In genomic region chr12:5309654-5310053, GRCh38 we compare ENCODE assay signal across 19 cellular contexts.
DNase-seq lines count a peak whose midpoint lies in the region; ATAC-seq and TF ChIP-seq lines count a peak whose summit lies in the region.
"Had no signal": no experiment of that assay in that cellular context is flagged by ENCODE, and none has a peak within 500 bp of the region (broad histone marks: within the 10 kb centered on the region; RNA-seq: fewer than 3 reads in every experiment).

No MANE protein-coding gene starts in this region.

- no peak for TF ChIP-seq POLR2A in gastroesophageal sphincter (IDR thresholded peaks at IDR 0.05)

- H3K27ac Mint-ChIP-seq in stimulated activated memory B cell treated with anti-CD40 and anti-IgM and Interleukin-4, amounts not matched to agents 10 μg/mL and 1 μg/mL and 100 μg/mL, for 72 hours, result no peak overlapping the region
- H3K27ac Mint-ChIP-seq in immature natural killer cell, result no peak overlapping the region
- H3K27ac Mint-ChIP-seq: activated naive CD4-positive, alpha-beta T cell treated with anti-CD3 and anti-CD28 coated beads for 36 hours; naive thymus-derived CD4-positive, alpha-beta T cell; progenitor cell of endocrine pancreas had no signal

- peaks cover 4% of the 10 kb centered on the region for H3K4me1 ChIP-seq in mammary epithelial cell (ENCODE audit: insufficient read depth, low read length)
- H3K4me1 ChIP-seq in gastroesophageal sphincter, result peaks cover 0 to 13% (median 6%) of the 10 kb centered on the region in 3 donors

- no peak overlapping the region for H3K27ac ChIP-seq in mammary epithelial cell (ENCODE audit: insufficient read depth, low read depth, low read length)
- H3K27ac ChIP-seq in gastroesophageal sphincter, result no peak overlapping the region
- H3K27ac ChIP-seq: C4-2B, thoracic aorta had no signal

- TF ChIP-seq EP300 in gastroesophageal sphincter (IDR thresholded peaks at IDR 0.05), result no peak

- CTCF ChIA-PET in mammary epithelial cell (lab: Charles Lee; ENCODE audit: low non-redundant PET), result no interaction called here

- dilution Hi-C loops in mammary epithelial cell (cut with HindIII; ENCODE audit: low sequenced_read_pairs), result loop anchor here (10.0 kb wide), 1 partner anchor 65 kb away; no protein-coding TSS in a partner anchor

- H3K4me1 Mint-ChIP-seq in stimulated activated memory B cell treated with anti-CD40 and anti-IgM and Interleukin-4, amounts not matched to agents 10 μg/mL and 1 μg/mL and 100 μg/mL, for 72 hours, result no peaks in the 10 kb centered on the region
- H3K4me1 Mint-ChIP-seq in immature natural killer cell, result no peaks in the 10 kb centered on the region

- ATAC-seq in stimulated activated memory B cell treated with anti-CD40 and anti-IgM and Interleukin-4, amounts not matched to agents 10 μg/mL and 1 μg/mL and 100 μg/mL, for 72 hours, result peak; percentile 19
- ATAC-seq in gastroesophageal sphincter (no peak), GM18519 (IDR thresholded peaks at IDR 0.05; ENCODE audit: low FRiP score, unreplicated experiment) (no peak)
- ATAC-seq: naive thymus-derived CD4-positive, alpha-beta T cell had no signal

- no peak overlapping the region for H3K4me3 ChIP-seq in mammary epithelial cell (replicated peaks in 1 of 3; ENCODE audit: insufficient read depth in 1 of 3, low read depth in 2 of 3, low read length in 3 of 3)
- no peak overlapping the region for H3K4me3 ChIP-seq in gastroesophageal sphincter
- H3K4me3 ChIP-seq: smooth muscle cell, thoracic aorta had no signal

- BruUV-seq in mammary epithelial cell (replicated peaks; lab: Mats Ljungman, UMichigan), result no TSS peak

- H4K20me1 ChIP-seq in mammary epithelial cell (ENCODE audit: insufficient read depth, low read length), result no peaks in the 10 kb centered on the region

- no peaks in the 10 kb centered on the region for H3K36me3 Mint-ChIP-seq in stimulated activated memory B cell treated with anti-CD40 and anti-IgM and Interleukin-4, amounts not matched to agents 10 μg/mL and 1 μg/mL and 100 μg/mL, for 72 hours
- H3K36me3 Mint-ChIP-seq in immature natural killer cell, result no peaks in the 10 kb centered on the region
- H3K36me3 Mint-ChIP-seq: naive thymus-derived CD4-positive, alpha-beta T cell had no signal

- no peak overlapping the region for H3K9ac ChIP-seq in mammary epithelial cell (ENCODE audit: insufficient read depth, low read length)

- TF ChIP-seq CTCF in mammary epithelial cell (conservative IDR thresholded peaks at IDR 0.05 in 1 of 2, IDR thresholded peaks at IDR 0.05 in 1 of 2; ENCODE audit: extremely low read depth in 1 of 2, insufficient read depth in 1 of 2, low read depth in 1 of 2, low read length in 2 of 2) (no peak), gastroesophageal sphincter (IDR thresholded peaks at IDR 0.05) (no peak)

- in situ Hi-C loops in mammary epithelial cell (cut with MboI; ENCODE audit: low sequenced_read_pairs in 2 of 2), result no loop called here

- H2AFZ ChIP-seq in mammary epithelial cell (ENCODE audit: low read depth, low read length), result peak overlapping the region; percentile 60

- H3K36me3 ChIP-seq in mammary epithelial cell (ENCODE audit: insufficient read depth, low read length) (no peaks in the 10 kb centered on the region), gastroesophageal sphincter (no peaks in the 10 kb centered on the region)
- H3K36me3 ChIP-seq: thoracic aorta had no signal

- peak; percentile 17 for DNase-seq in DMS153 treated with DMSO at 0.1 percent for 48 hours (lab: John Stamatoyannopoulos, UW; ENCODE audit: unreplicated experiment)
- peak; percentile 77 for DNase-seq in NCI-H1105 (lab: John Stamatoyannopoulos, UW)
- DNase-seq in mammary epithelial cell, result peak; percentile 50
- DNase-seq in immature natural killer cell, result no peak
- DNase-seq: activated naive CD4-positive, alpha-beta T cell treated with anti-CD3 and anti-CD28 coated beads for 36 hours; activated T-cell treated with anti-CD3 and anti-CD28 coated beads, Interleukin-2, amount 50 U/mL, for 1 hour; DMS53; Karpas-422; naive thymus-derived CD4-positive, alpha-beta T cell; NCI-H187 treated with DMSO at 0.1 percent for 48 hours; NCI-H774; SW 1271 had no signal

- H3K27me3 ChIP-seq in mammary epithelial cell (ENCODE audit: insufficient read depth, low read length) (no peaks in the 10 kb centered on the region), gastroesophageal sphincter (no peaks in the 10 kb centered on the region)

- H3K9me3 Mint-ChIP-seq in stimulated activated memory B cell treated with anti-CD40 and anti-IgM and Interleukin-4, amounts not matched to agents 10 μg/mL and 1 μg/mL and 100 μg/mL, for 72 hours, result no peaks in the 10 kb centered on the region
- H3K9me3 Mint-ChIP-seq in immature natural killer cell, result peaks cover 0 to 5% (median 2%) of the 10 kb centered on the region in 6 donors
- H3K9me3 Mint-ChIP-seq: activated naive CD4-positive, alpha-beta T cell treated with anti-CD3 and anti-CD28 coated beads for 36 hours had no signal

- no peak overlapping the region for H3K4me2 ChIP-seq in mammary epithelial cell (ENCODE audit: insufficient read depth, low read depth, low read length)
- H3K4me2 ChIP-seq: smooth muscle cell had no signal

- peaks cover 9% of the 10 kb centered on the region for H3K27me3 Mint-ChIP-seq in stimulated activated memory B cell treated with anti-CD40 and anti-IgM and Interleukin-4, amounts not matched to agents 10 μg/mL and 1 μg/mL and 100 μg/mL, for 72 hours
- H3K27me3 Mint-ChIP-seq in immature natural killer cell (ENCODE audit: low read depth in 3 of 3), result peaks cover 2 to 6% (median 2%) of the 10 kb centered on the region in 3 donors

- H3K9me3 ChIP-seq in mammary epithelial cell (replicated peaks; ENCODE audit: insufficient read depth, low read length) (peaks cover 4% of the 10 kb centered on the region), gastroesophageal sphincter (peaks cover 0 to 7% (median 0%) of the 10 kb centered on the region in 3 donors)
- H3K9me3 ChIP-seq: thoracic aorta had no signal

- WGBS in mammary epithelial cell (ENCODE audit: low coverage, missing lambda C conversion rate), result 7% methylated on average over 8 of the region's 8 CpGs
- WGBS in gastroesophageal sphincter (ENCODE audit: low coverage in 1 of 2), 2 donors, result 8 to 18% methylated on average over 2 to 8 of the region's 8 CpGs

- H3K79me2 ChIP-seq in mammary epithelial cell (ENCODE audit: insufficient read depth, low read length), result no peaks in the 10 kb centered on the region

- H3K4me3 Mint-ChIP-seq in stimulated activated memory B cell treated with anti-CD40 and anti-IgM and Interleukin-4, amounts not matched to agents 10 μg/mL and 1 μg/mL and 100 μg/mL, for 72 hours, result no peak overlapping the region
- no peak overlapping the region for H3K4me3 Mint-ChIP-seq in immature natural killer cell
- H3K4me3 Mint-ChIP-seq: activated naive CD4-positive, alpha-beta T cell treated with anti-CD3 and anti-CD28 coated beads for 36 hours; naive thymus-derived CD4-positive, alpha-beta T cell had no signal

- intact Hi-C loops in mammary epithelial cell (cut with micrococcal nuclease), result no loop called here

Comparison
In these comparisons a context has a peak if more than half of its experiments do, and no peak if none do; other contexts are left out.
1. DNase-seq: peak in DMS153 treated with DMSO at 0.1 percent for 48 hours (single experiment), NCI-H1105 (single experiment) and mammary epithelial cell (single experiment); none in immature natural killer cell (0 of 3).